8 cellular contexts compared by ENCODE assay signal in the genomic region with DNA sequence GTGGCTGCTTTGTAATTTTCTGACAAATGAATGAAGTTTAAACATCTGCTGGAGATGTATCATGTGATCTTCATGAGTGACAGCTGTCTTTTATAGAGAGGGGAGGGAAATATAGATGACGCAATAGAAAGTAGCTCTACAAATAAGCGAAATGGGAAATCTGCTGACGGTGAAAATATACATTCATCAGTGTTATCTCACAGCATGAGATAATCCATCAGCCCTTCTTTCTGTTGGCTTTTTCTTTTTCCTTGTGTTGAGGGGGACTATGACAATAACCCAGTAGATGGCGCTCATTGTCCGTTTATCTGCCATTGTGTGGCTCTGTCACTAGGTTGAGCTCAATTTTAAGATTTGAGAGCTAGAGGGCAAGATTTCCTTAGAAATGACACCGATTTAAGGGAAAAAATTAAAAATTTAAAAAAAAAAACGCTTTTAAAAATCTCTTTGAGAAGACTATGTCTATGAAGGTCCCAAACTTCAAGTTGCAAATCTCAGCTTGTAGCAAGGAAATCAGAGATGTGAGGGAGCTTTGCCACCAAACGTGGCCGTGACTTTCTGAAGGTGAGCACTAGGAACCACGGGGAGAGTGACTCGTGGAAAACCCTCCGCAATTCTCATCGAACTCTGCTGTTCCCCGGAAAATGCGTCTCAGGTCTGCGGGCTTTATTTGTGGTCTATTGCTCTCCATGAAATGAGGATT.
A peak's percentile ranks its signal among the peaks of the same experiment; 100 is the strongest.
DNase-seq lines count a peak whose midpoint lies in the region; ATAC-seq lines count a peak whose summit lies in the region.

No MANE protein-coding gene starts in this region.

- peak; percentile 11 for DNase-seq in DMS153 (lab: John Stamatoyannopoulos, UW)
- no peak for DNase-seq in DMS153 treated with DMSO at 0.1 percent for 48 hours (lab: John Stamatoyannopoulos, UW; ENCODE audit: unreplicated experiment)
- peak; percentile 44 for DNase-seq in LHCN-M2 (ENCODE audit: low read depth)
- peak; percentile 76 for DNase-seq in SK-N-DZ (ENCODE audit: low spot score)
- peak; percentile 86 for DNase-seq in astrocyte of the hippocampus (ENCODE audit: low read depth, low spot score)
- peak in 29 of 51 donors; percentile 4 to 87 (median 37) for DNase-seq in hypothalamus (lab: John Stamatoyannopoulos, UW)
- peak; percentile 41 for DNase-seq in stimulated activated CD4-positive, alpha-beta T cell treated with anti-CD3 and anti-CD28 coated beads, Interleukin-12 subunit alpha, Interleukin-12 subunit beta, amount 100 ng/mL, for 4 hours

- ATAC-seq in GM21723 (IDR thresholded peaks at IDR 0.05; ENCODE audit: unreplicated experiment): peak; percentile 89
